8 cellular contexts compared by ENCODE assay signal in genomic region chr14:50521912-50522341, GRCh38. TPM values are rescaled to one million over a fixed set of nuclear protein-coding genes. Genes with fewer than 3 reads are reported as not detected.
DNase-seq lines count a peak whose midpoint lies in the region; ATAC-seq and TF ChIP-seq lines count a peak whose summit lies in the region.

No MANE protein-coding gene starts in this region.

- no peak overlapping the region for H3K56ac ChIP-seq in mesendoderm (ENCODE audit: low read length)

- peak overlapping the region; percentile 68 for H3K4me3 Mint-ChIP-seq in T-helper 2 cell treated with Interferon-gamma antibody and Interleukin-4, amounts not matched to agents 5 μg/mL and 100 μg/mL, for 36 hours

- peaks cover 35% of the 10 kb centered on the region for H3K4me1 Mint-ChIP-seq in T-helper 2 cell treated with Interferon-gamma antibody and Interleukin-4, amounts not matched to agents 5 μg/mL and 100 μg/mL, for 36 hours (ENCODE audit: low read depth)

- no peak overlapping the region for H2BK5ac ChIP-seq in mesendoderm (ENCODE audit: low read length)

- DNase-seq in T-helper 2 cell treated with Interferon-gamma antibody and Interleukin-4, amounts not matched to agents 5 μg/mL and 100 μg/mL, for 36 hours (ENCODE audit: low spot score) = peak; percentile 31
- no peak for DNase-seq in mucosa of descending colon
- no peak for DNase-seq in mesendoderm
- DNase-seq in C1 segment of cervical spinal cord (lab: John Stamatoyannopoulos, UW) = no peak
- no peak for DNase-seq in NCI-H748 (lab: John Stamatoyannopoulos, UW; ENCODE audit: unreplicated experiment)
- no peak for DNase-seq in NCI-H524 treated with DMSO at 0.1 percent for 48 hours (lab: John Stamatoyannopoulos, UW)

- no CpG with 5 or more reads among the region's 1 CpG for WGBS in mesendoderm (ENCODE audit: extremely low coverage, insufficient coverage, low lambda C conversion rate)

- H3K36me3 ChIP-seq in mucosa of descending colon (ENCODE audit: low read depth) (no peaks in the 10 kb centered on the region), mesendoderm (ENCODE audit: control insufficient read depth, insufficient read depth, low read length) (no peaks in the 10 kb centered on the region)

- H4K5ac ChIP-seq in mesendoderm (ENCODE audit: low read length) = no peak overlapping the region

- H3K79me1 ChIP-seq in mesendoderm (ENCODE audit: low read length) = peaks cover 5% of the 10 kb centered on the region

- no peak overlapping the region for H3K4me3 ChIP-seq in mucosa of descending colon
- H3K4me3 ChIP-seq in mesendoderm (ENCODE audit: low read length) = no peak overlapping the region

- no peak overlapping the region for H3K18ac ChIP-seq in mesendoderm (ENCODE audit: low read length)

- H2AK5ac ChIP-seq in mesendoderm (ENCODE audit: low read length) = no peak overlapping the region

- no peak overlapping the region for H3K23ac ChIP-seq in mesendoderm (ENCODE audit: low read length)

- no peak overlapping the region for H4K8ac ChIP-seq in mesendoderm (ENCODE audit: low read depth, low read length)

- H3K4ac ChIP-seq in mesendoderm (ENCODE audit: low read depth, low read length) = no peak overlapping the region

- H3K4me2 ChIP-seq in mesendoderm (ENCODE audit: low read length) = no peak overlapping the region

- H3K27ac Mint-ChIP-seq in T-helper 2 cell treated with Interferon-gamma antibody and Interleukin-4, amounts not matched to agents 5 μg/mL and 100 μg/mL, for 36 hours = peak overlapping the region; percentile 87

- H3K9ac ChIP-seq in mesendoderm (ENCODE audit: low read length) = no peak overlapping the region

- H3K9me3 Mint-ChIP-seq in T-helper 2 cell treated with Interferon-gamma antibody and Interleukin-4, amounts not matched to agents 5 μg/mL and 100 μg/mL, for 36 hours = no peaks in the 10 kb centered on the region

- H3K36me3 Mint-ChIP-seq in T-helper 2 cell treated with Interferon-gamma antibody and Interleukin-4, amounts not matched to agents 5 μg/mL and 100 μg/mL, for 36 hours (ENCODE audit: low read depth) = no peaks in the 10 kb centered on the region

- no peaks in the 10 kb centered on the region for H3K27me3 ChIP-seq in mesendoderm (ENCODE audit: insufficient read depth, low read length, poor library complexity)

- H3K27ac ChIP-seq in mesendoderm (ENCODE audit: low read depth, low read length) = no peak overlapping the region

- H3K27me3 Mint-ChIP-seq in T-helper 2 cell treated with Interferon-gamma antibody and Interleukin-4, amounts not matched to agents 5 μg/mL and 100 μg/mL, for 36 hours (ENCODE audit: low read depth) = no peaks in the 10 kb centered on the region

- intact Hi-C loops in mucosa of descending colon (cut with DNase I, micrococcal nuclease) = no loop called here

- H3K4me1 ChIP-seq in mucosa of descending colon (ENCODE audit: low read depth) = peaks cover 13% of the 10 kb centered on the region
- H3K4me1 ChIP-seq in mesendoderm (ENCODE audit: control insufficient read depth, low read depth, low read length) = no peaks in the 10 kb centered on the region

- no peak overlapping the region for H2BK120ac ChIP-seq in mesendoderm (ENCODE audit: low read depth, low read length)

- no peak for TF ChIP-seq CTCF in mucosa of descending colon (IDR thresholded peaks at IDR 0.05)

- peaks cover 49% of the 10 kb centered on the region for H3K79me2 ChIP-seq in mesendoderm (ENCODE audit: control insufficient read depth, insufficient read depth, low read length)

- no peaks in the 10 kb centered on the region for H3K9me3 ChIP-seq in mucosa of descending colon

- no peak overlapping the region for H2BK15ac ChIP-seq in mesendoderm (replicated peaks; ENCODE audit: low read depth)

- ATAC-seq in GM19023 (IDR thresholded peaks at IDR 0.05; ENCODE audit: unreplicated experiment) = peak; percentile 43
- ATAC-seq in HG02763 (IDR thresholded peaks at IDR 0.05; ENCODE audit: unreplicated experiment) = peak; percentile 62
- ATAC-seq in mucosa of descending colon = peak; percentile 62

RNA-seq across cellular contexts. Expression of gene MAP4K5, which starts 10.4 kb away (rescaled TPM):
- total RNA-seq in mucosa of descending colon = 10 to 100 TPM; 42.2 to 65.8 (median 45.3) TPM
- polyA plus RNA-seq in mesendoderm (2013, experiment 1 of 2) = 23.3 TPM
- 22.9 TPM for polyA plus RNA-seq in mesendoderm (2013, experiment 2 of 2)

RNA-seq across cellular contexts. Expression of gene ATL1, which starts 38.0 kb away (rescaled TPM):
- total RNA-seq in mucosa of descending colon = 10 to 100 TPM; 12.0 to 15.1 (median 13.1) TPM
- polyA plus RNA-seq in mesendoderm (2013, experiment 1 of 2) = 2.6 TPM
- polyA plus RNA-seq in mesendoderm (2013, experiment 2 of 2) = 3.0 TPM
